In genomic region chr3:37944243-37944955, GRCh38 we compare ENCODE assay signal across 11 cellular contexts. TPM values are rescaled to one million over a fixed set of nuclear protein-coding genes. Genes with fewer than 3 reads are reported as not detected.
DNase-seq lines count a peak whose midpoint lies in the region; ATAC-seq and TF ChIP-seq lines count a peak whose summit lies in the region.
"Had no signal": no experiment of that assay in that cellular context is flagged by ENCODE, and none has a peak within 500 bp of the region (broad histone marks: within the 10 kb centered on the region; RNA-seq: fewer than 3 reads in every experiment).

No MANE protein-coding gene starts in this region.

- no peak for ATAC-seq in GM21825 (IDR thresholded peaks at IDR 0.05; ENCODE audit: unreplicated experiment)

- H3K36me3 ChIP-seq in mucosa of rectum (ENCODE audit: control insufficient read depth in 2 of 2, insufficient read depth in 2 of 2, low read length in 2 of 2) (no peaks in the 10 kb centered on the region), transverse colon (no peaks in the 10 kb centered on the region)

- peak overlapping the region; percentile 91 for H3K27ac ChIP-seq in epithelial cell of prostate
- peak overlapping the region; percentile 63 to 69 for H3K27ac ChIP-seq in mucosa of rectum (ENCODE audit: low read depth in 2 of 2, low read length in 2 of 2)
- H3K27ac ChIP-seq in transverse colon: peak overlapping the region; percentile 63 to 77 (median 72)

- DNase-seq in RPMI8226: peak; percentile 15
- DNase-seq in epithelial cell of prostate (ENCODE audit: low read depth, low spot score): no peak
- no peak for DNase-seq in transverse colon
- DNase-seq in medulla oblongata (ENCODE audit: extremely low spot score): no peak
- DNase-seq in effector CD4-positive, alpha-beta T cell: no peak
- no peak for DNase-seq in H4 (ENCODE audit: low spot score)
- DNase-seq: amygdala, DMS153, NCI-H446 treated with DMSO at 0.1 percent for 48 hours had no signal

- peaks cover 43 to 51% of the 10 kb centered on the region in 2 donors for H3K4me1 ChIP-seq in mucosa of rectum (ENCODE audit: control insufficient read depth in 2 of 2, insufficient read depth in 2 of 2, low read length in 2 of 2)
- H3K4me1 ChIP-seq in transverse colon: peaks cover 39 to 78% (median 58%) of the 10 kb centered on the region in 4 donors

- H3K9me3 ChIP-seq in mucosa of rectum (ENCODE audit: control insufficient read depth in 2 of 2, low read length in 2 of 2) (no peaks in the 10 kb centered on the region), transverse colon (no peaks in the 10 kb centered on the region)

- H3K4me3 ChIP-seq in mucosa of rectum (ENCODE audit: low read length in 2 of 2) (peak overlapping the region in 1 of 2 donors; percentile 38), transverse colon (no peak overlapping the region)

- intact Hi-C loops in transverse colon (cut with DNase I; ENCODE audit: low total_unique reads): no loop called here

- no peak for TF ChIP-seq CTCF in transverse colon (IDR thresholded peaks at IDR 0.05)

- H3K27me3 ChIP-seq in mucosa of rectum (ENCODE audit: control insufficient read depth in 2 of 2, insufficient read depth in 2 of 2, low read length in 2 of 2) (no peaks in the 10 kb centered on the region), transverse colon (no peaks in the 10 kb centered on the region)

- H3K9ac ChIP-seq in mucosa of rectum (ENCODE audit: low read depth in 1 of 2, low read length in 2 of 2): no peak overlapping the region

- TF ChIP-seq POLR2A in transverse colon (IDR thresholded peaks at IDR 0.05): no peak

- TF ChIP-seq EP300 in transverse colon (IDR thresholded peaks at IDR 0.05; ENCODE audit: low read depth): no peak

- 35 to 36% methylated on average over 4 of the region's 4 CpGs for WGBS in transverse colon (ENCODE audit: low coverage in 1 of 2), 2 donors

- in situ Hi-C loops in transverse colon (cut with MboI; ENCODE audit: low pct_ligation_motif_present in 1 of 4, low pct_unique_long_range_greater_than_20kb in 1 of 4, low sequenced_read_pairs in 3 of 4): no loop called here

RNA-seq across cellular contexts. Expression of gene VILL, which starts 46.2 kb away (rescaled TPM):
- 100 to 1,000 TPM; 112 to 214 (median 172) TPM for total RNA-seq in transverse colon
- not detected in 2 replicates for total RNA-seq in H4 (2014; rRNA removed; shearing (Covaris generic))

Comparison
In these comparisons a context has a peak if more than half of its experiments do, and no peak if none do; other contexts are left out.
1. RNA of gene VILL, which starts 46.2 kb away (total RNA-seq): 112 to 214 TPM in transverse colon; not detected in H4; every median in the first group is over 100 times any median in the second.
2. Peak in every context shown above with its lines, with median percentiles within 50 percentile points of each other: H3K27ac ChIP-seq.